20 cellular contexts compared by ENCODE assay signal in the genomic region with DNA sequence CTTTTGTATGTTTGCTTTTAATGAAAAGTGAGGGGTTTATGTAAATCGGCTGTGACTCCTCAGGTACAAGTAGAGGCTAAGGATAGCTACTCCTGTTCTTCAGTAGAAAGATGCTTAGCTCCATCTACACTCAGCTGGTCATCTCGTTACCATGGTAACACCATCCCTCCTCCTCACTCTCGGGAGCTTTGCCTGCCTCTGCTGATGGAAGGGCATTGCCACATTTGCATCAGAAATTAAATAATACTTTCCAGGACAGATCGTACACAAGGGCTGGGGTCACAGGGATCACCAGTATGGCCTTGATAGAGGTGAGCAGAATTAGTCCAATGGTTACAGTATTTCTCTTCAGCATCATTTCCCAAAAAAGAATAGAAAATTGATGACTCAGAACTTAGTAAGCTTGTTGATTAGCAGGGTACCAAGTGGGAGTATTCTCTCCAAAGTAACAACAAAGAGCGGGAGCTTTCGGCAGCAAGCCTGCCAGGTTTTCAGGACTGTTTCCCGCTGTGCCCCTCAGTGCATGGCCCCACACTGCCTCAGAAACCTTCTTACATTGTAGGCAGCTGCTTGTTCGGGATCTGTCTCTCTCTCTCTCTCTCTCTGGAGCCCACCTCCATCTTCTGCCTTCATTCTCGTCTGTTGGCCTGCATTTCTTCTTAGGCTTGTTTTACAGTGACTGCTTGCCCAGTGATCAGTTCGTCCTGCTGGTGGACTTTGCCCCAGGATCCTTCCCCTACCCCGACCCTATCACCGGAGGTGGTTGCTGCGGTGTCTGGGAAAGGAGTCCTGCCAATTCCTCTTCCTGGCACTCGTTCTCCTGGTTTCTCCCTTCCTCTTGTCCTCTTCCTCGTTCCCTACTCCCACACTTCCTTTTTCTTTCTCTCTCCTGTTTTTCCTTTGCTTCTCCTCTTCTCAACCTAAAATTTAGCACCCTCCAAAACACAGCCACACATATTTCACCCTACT. TPM values are rescaled to one million over a fixed set of nuclear protein-coding genes. Genes with fewer than 3 reads are reported as not detected.
A peak's percentile ranks its signal among the peaks of the same experiment; 100 is the strongest.
DNase-seq lines count a peak whose midpoint lies in the region; FAIRE-seq and TF ChIP-seq lines count a peak whose summit lies in the region.
"Had no signal": no experiment of that assay in that cellular context is flagged by ENCODE, and none has a peak within 500 bp of the region (broad histone marks: within the 10 kb centered on the region; RNA-seq: fewer than 3 reads in every experiment).

No MANE protein-coding gene starts in this region.

- no peak for TF ChIP-seq RAD21 in neural cell (conservative IDR thresholded peaks at IDR 0.05)

- H3K4me2 ChIP-seq in neural cell (ENCODE audit: low read length): no peak overlapping the region

- H3F3A ChIP-seq in neural cell (ENCODE audit: insufficient read depth, low read length, poor library complexity, severe bottlenecking): no peaks in the 10 kb centered on the region

- H3K9ac ChIP-seq in neural cell (ENCODE audit: low read length): no peak overlapping the region

- H3K4me3 ChIP-seq in H7 (ENCODE audit: insufficient read depth, low read depth, low read length): no peak overlapping the region
- no peak overlapping the region for H3K4me3 ChIP-seq in neural cell (ENCODE audit: low read length)
- H3K4me3 ChIP-seq: ascending aorta, suprapubic skin had no signal

- no peak for FAIRE-seq in RCC 7860 (lab: Jason Lieb, UNC)
- FAIRE-seq: kidney, TTC549 had no signal

- no peak overlapping the region for H2AFZ ChIP-seq in neural cell (ENCODE audit: low read depth, low read length)

- peak overlapping the region; percentile 66 for H3K27ac Mint-ChIP-seq in endothelial cell (ENCODE audit: unreplicated experiment)
- H3K27ac Mint-ChIP-seq: activated CD8-positive, alpha-beta T cell treated with anti-CD3 and anti-CD28 coated beads for 36 hours; activated T-helper 2 cell treated with anti-CD3 and anti-CD28 coated beads, Interferon-gamma antibody, Interleukin-2, Interleukin-4, amounts not matched to agents 10 μg/mL and 5 μg/mL and 100 μg/mL, durations not matched to agents 14 hours and 24 hours and 36 hours; endodermal cell; progenitor cell of endocrine pancreas had no signal

- H3K27me3 ChIP-seq in H7 (ENCODE audit: control insufficient read depth, insufficient read depth, low read length): no peaks in the 10 kb centered on the region
- H3K27me3 ChIP-seq in neural cell (ENCODE audit: insufficient read depth, low read depth, low read length): no peaks in the 10 kb centered on the region
- H3K27me3 ChIP-seq: ascending aorta had no signal

- peaks cover 2% of the 10 kb centered on the region for H3K27me3 Mint-ChIP-seq in endothelial cell (ENCODE audit: unreplicated experiment)
- H3K27me3 Mint-ChIP-seq: progenitor cell of endocrine pancreas had no signal

- H3K9me3 Mint-ChIP-seq in endothelial cell (ENCODE audit: unreplicated experiment): no peaks in the 10 kb centered on the region
- H3K9me3 Mint-ChIP-seq: activated CD8-positive, alpha-beta T cell treated with anti-CD3 and anti-CD28 coated beads for 36 hours; activated T-helper 2 cell treated with anti-CD3 and anti-CD28 coated beads, Interferon-gamma antibody, Interleukin-2, Interleukin-4, amounts not matched to agents 10 μg/mL and 5 μg/mL and 100 μg/mL, durations not matched to agents 14 hours and 24 hours and 36 hours had no signal

- peaks cover 6% of the 10 kb centered on the region for H3K4me1 Mint-ChIP-seq in endothelial cell (ENCODE audit: unreplicated experiment)

- H3K9me3 ChIP-seq in neural cell (ENCODE audit: low read length): no peaks in the 10 kb centered on the region
- H3K9me3 ChIP-seq: ascending aorta, BE2C, suprapubic skin had no signal

- H3K27ac ChIP-seq in neural cell (ENCODE audit: low read length): peak overlapping the region; percentile 25
- H3K27ac ChIP-seq: ascending aorta, suprapubic skin had no signal

- H3K36me3 Mint-ChIP-seq in endothelial cell (ENCODE audit: low read depth, unreplicated experiment): peaks cover 5% of the 10 kb centered on the region

- H3K4me3 Mint-ChIP-seq in endothelial cell (ENCODE audit: unreplicated experiment): no peak overlapping the region
- H3K4me3 Mint-ChIP-seq: activated CD8-positive, alpha-beta T cell treated with anti-CD3 and anti-CD28 coated beads for 36 hours; endodermal cell had no signal

- no peaks in the 10 kb centered on the region for H4K20me1 ChIP-seq in neural cell (ENCODE audit: insufficient read depth)

- no peaks in the 10 kb centered on the region for H3K9me2 ChIP-seq in neural cell (ENCODE audit: insufficient read depth, low read length)

- DNase-seq in H7: peak; percentile 35
- peak; percentile 74 for DNase-seq in SK-N-DZ (ENCODE audit: low spot score)
- no peak for DNase-seq in endothelial cell (ENCODE audit: low spot score)
- no peak for DNase-seq in NCI-H2171 (lab: John Stamatoyannopoulos, UW)
- no peak for DNase-seq in RCC 7860 (ENCODE audit: low spot score)
- DNase-seq in EL: no peak
- no peak for DNase-seq in stimulated activated CD4-positive, alpha-beta T cell treated with anti-CD3 and anti-CD28 coated beads, Interleukin-4, amount 100 ng/mL, for 4 hours
- DNase-seq: activated CD8-positive, alpha-beta T cell treated with anti-CD3 and anti-CD28 coated beads for 36 hours; BE2C; DMS153; endodermal cell; kidney; NCI-H2081 treated with DMSO at 0.1 percent for 48 hours; stimulated activated CD4-positive, alpha-beta T cell treated with anti-CD3 and anti-CD28 coated beads, Interleukin-15, amount 100 ng/mL, for 24 hours had no signal

- H3K79me2 ChIP-seq in neural cell (replicated peaks; ENCODE audit: insufficient read depth, low read length): no peaks in the 10 kb centered on the region

- TF ChIP-seq CTCF in endothelial cell (IDR thresholded peaks at IDR 0.05; ENCODE audit: unreplicated experiment): no peak
- TF ChIP-seq CTCF in neural cell (IDR thresholded peaks at IDR 0.05; ENCODE audit: poor library complexity, severe bottlenecking): no peak

- TF ChIP-seq EP300 in neural cell (conservative IDR thresholded peaks at IDR 0.05; ENCODE audit: poor library complexity, severe bottlenecking): no peak

- no peaks in the 10 kb centered on the region for H3K36me3 ChIP-seq in H7 (replicated peaks; ENCODE audit: control insufficient read depth, insufficient read depth, low read length)
- no peaks in the 10 kb centered on the region for H3K36me3 ChIP-seq in neural cell (ENCODE audit: insufficient read depth, low read length)
- H3K36me3 ChIP-seq: ascending aorta, BE2C, suprapubic skin had no signal

TF ChIP-seq in neural cell, 6 proteins besides CTCF, POLR2A, EP300 and RAD21:
- no peak for TF ChIP-seq POLR2AphosphoS5 (IDR thresholded peaks at IDR 0.05)
- no peak for TF ChIP-seq EZH2 (IDR thresholded peaks at IDR 0.05; ENCODE audit: borderline replicate concordance, insufficient read depth, low read length, poor library complexity, severe bottlenecking)
- TF ChIP-seq TAF1 (IDR thresholded peaks at IDR 0.05; ENCODE audit: low read depth): no peak
TF ChIP-seq in neural cell: peak in this region for 0.

RNA-seq across cellular contexts. Expression of gene SNAPC3, which starts 51.9 kb away (rescaled TPM):
- 29.5 and 36.9 TPM in 2 replicates for total RNA-seq in H7 (2014; rRNA removed; shearing (Covaris generic))
- polyA plus RNA-seq in SK-N-DZ (2014; cell fraction: cytosol; rRNA removed): 31.2 and 32.7 TPM in 2 replicates
- 50.6 and 50.8 TPM in 2 replicates for polyA plus RNA-seq in SK-N-DZ (2014; cell fraction: nucleus; rRNA removed)
- 31.8 TPM for total RNA-seq in endothelial cell (ENCODE audit: unreplicated experiment)
- polyA plus RNA-seq in neural cell: 96.6 and 107 TPM in 2 replicates
- 154 and 157 TPM in 2 replicates for polyA minus RNA-seq in neural cell

Comparison
In these comparisons a context has a peak if more than half of its experiments do, and no peak if none do; other contexts are left out.
1. DNase-seq: peak in H7 (single experiment) and SK-N-DZ (single experiment); none in endothelial cell (single experiment), NCI-H2171 (single experiment), RCC 7860 (single experiment), EL (single experiment) and stimulated activated CD4-positive, alpha-beta T cell treated with anti-CD3 and anti-CD28 coated beads, Interleukin-4, amount 100 ng/mL, for 4 hours (0 of 2).